1 cellular context compared by ENCODE assay signal in the genomic region with DNA sequence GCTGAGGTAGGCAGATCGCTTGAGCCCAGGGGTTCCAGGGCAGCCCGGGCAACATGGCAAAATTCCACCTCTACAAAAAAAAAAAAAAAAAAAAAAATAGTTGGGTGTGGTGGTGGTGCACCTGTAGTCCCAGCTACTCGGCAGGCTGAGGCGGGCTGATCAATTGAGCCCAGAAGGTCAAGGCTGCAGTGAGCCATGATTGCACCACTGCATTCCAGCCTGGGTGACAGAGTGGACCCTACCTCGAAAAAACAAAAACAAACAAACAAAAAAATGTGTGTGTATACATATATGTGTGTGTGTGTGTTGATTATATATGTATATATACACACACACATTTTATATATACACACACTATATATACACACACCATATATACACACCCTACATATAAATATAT.
TF ChIP-seq lines count a peak whose summit lies in the region.

No MANE protein-coding gene starts in this region.

TF ChIP-seq in HepG2, 621 proteins besides CTCF, POLR2A, EP300 and RAD21 (continued from another document and continues in another):
- no peak for TF ChIP-seq SRSF9 (IDR thresholded peaks at IDR 0.05; ENCODE audit: borderline replicate concordance, insufficient read depth, low read depth, low read length, poor library complexity, severe bottlenecking)
- TF ChIP-seq KAT2B (IDR thresholded peaks at IDR 0.05; ENCODE audit: borderline replicate concordance, low read depth, low read length), result no peak
- TF ChIP-seq, protein P1, sequence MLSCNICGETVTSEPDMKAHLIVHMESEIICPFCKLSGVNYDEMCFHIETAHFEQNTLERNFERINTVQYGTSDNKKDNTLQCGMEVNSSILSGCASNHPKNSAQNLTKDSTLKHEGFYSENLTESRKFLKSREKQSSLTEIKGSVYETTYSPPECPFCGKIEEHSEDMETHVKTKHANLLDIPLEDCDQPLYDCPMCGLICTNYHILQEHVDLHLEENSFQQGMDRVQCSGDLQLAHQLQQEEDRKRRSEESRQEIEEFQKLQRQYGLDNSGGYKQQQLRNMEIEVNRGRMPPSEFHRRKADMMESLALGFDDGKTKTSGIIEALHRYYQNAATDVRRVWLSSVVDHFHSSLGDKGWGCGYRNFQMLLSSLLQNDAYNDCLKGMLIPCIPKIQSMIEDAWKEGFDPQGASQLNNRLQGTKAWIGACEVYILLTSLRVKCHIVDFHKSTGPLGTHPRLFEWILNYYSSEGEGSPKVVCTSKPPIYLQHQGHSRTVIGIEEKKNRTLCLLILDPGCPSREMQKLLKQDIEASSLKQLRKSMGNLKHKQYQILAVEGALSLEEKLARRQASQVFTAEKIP (CRISPR knock-in tag; IDR thresholded peaks at IDR 0.05; ENCODE audit: borderline replicate concordance), result no peak
- no peak for TF ChIP-seq ZNF20 (CRISPR knock-in tag; IDR thresholded peaks at IDR 0.05)
- 0 out of 2 replicates have a peak, but pooled peaks have one; percentile 66 for TF ChIP-seq MTA1 (CRISPR knock-in tag; IDR thresholded peaks at IDR 0.05; ENCODE audit: borderline replicate concordance)
- TF ChIP-seq ZNF24 (IDR thresholded peaks at IDR 0.05), result no peak
- TF ChIP-seq ZNF775 (CRISPR knock-in tag; IDR thresholded peaks at IDR 0.05; ENCODE audit: borderline replicate concordance), result no peak
- TF ChIP-seq SRY (CRISPR knock-in tag; IDR thresholded peaks at IDR 0.05), result no peak
- no peak for TF ChIP-seq ZNF34 (CRISPR knock-in tag; IDR thresholded peaks at IDR 0.05; ENCODE audit: borderline replicate concordance)
- no peak for TF ChIP-seq PHF5A (CRISPR knock-in tag; IDR thresholded peaks at IDR 0.05; ENCODE audit: low read depth, unreplicated experiment)
- TF ChIP-seq TBL1XR1 (IDR thresholded peaks at IDR 0.05; ENCODE audit: borderline replicate concordance, low read length, partially characterized antibody), result no peak
- TF ChIP-seq NR2F2 (IDR thresholded peaks at IDR 0.05; ENCODE audit: borderline replicate concordance, low read depth), result peak; percentile 68; the same call in 1 of the 2 replicates
- TF ChIP-seq ELF3 (CRISPR knock-in tag; IDR thresholded peaks at IDR 0.05), result no peak
- TF ChIP-seq ZNF572 (CRISPR knock-in tag; IDR thresholded peaks at IDR 0.05), result no peak
- TF ChIP-seq ZNF552 (CRISPR knock-in tag; IDR thresholded peaks at IDR 0.05; ENCODE audit: borderline replicate concordance), result no peak
- TF ChIP-seq ZC3H4 (CRISPR knock-in tag; IDR thresholded peaks at IDR 0.05; ENCODE audit: borderline replicate concordance), result no peak
- TF ChIP-seq FOXJ3 (CRISPR knock-in tag; IDR thresholded peaks at IDR 0.05; ENCODE audit: borderline replicate concordance), result peak; percentile 60; the same call in 1 of the 2 replicates
- TF ChIP-seq, protein P2, sequence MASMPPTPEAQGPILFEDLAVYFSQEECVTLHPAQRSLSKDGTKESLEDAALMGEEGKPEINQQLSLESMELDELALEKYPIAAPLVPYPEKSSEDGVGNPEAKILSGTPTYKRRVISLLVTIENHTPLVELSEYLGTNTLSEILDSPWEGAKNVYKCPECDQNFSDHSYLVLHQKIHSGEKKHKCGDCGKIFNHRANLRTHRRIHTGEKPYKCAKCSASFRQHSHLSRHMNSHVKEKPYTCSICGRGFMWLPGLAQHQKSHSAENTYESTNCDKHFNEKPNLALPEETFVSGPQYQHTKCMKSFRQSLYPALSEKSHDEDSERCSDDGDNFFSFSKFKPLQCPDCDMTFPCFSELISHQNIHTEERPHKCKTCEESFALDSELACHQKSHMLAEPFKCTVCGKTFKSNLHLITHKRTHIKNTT (CRISPR knock-in tag; IDR thresholded peaks at IDR 0.05), result no peak
- peak; percentile 98 for TF ChIP-seq TEAD3 (CRISPR knock-in tag; optimal IDR thresholded peaks at IDR 0.05; ENCODE audit: borderline replicate concordance)
- no peak for TF ChIP-seq EED (CRISPR knock-in tag; IDR thresholded peaks at IDR 0.05)
- TF ChIP-seq ZKSCAN8 (CRISPR knock-in tag; IDR thresholded peaks at IDR 0.05; ENCODE audit: borderline replicate concordance), result no peak
- TF ChIP-seq NPAS2 (CRISPR knock-in tag; IDR thresholded peaks at IDR 0.05; ENCODE audit: borderline replicate concordance), result no peak
- no peak for TF ChIP-seq ZC3H13 (CRISPR knock-in tag; IDR thresholded peaks at IDR 0.05)
- TF ChIP-seq, protein P3, sequence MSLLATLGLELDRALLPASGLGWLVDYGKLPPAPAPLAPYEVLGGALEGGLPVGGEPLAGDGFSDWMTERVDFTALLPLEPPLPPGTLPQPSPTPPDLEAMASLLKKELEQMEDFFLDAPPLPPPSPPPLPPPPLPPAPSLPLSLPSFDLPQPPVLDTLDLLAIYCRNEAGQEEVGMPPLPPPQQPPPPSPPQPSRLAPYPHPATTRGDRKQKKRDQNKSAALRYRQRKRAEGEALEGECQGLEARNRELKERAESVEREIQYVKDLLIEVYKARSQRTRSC (CRISPR knock-in tag; IDR thresholded peaks at IDR 0.05; ENCODE audit: low read depth), result no peak
- no peak for TF ChIP-seq AGO1 (IDR thresholded peaks at IDR 0.05; ENCODE audit: low read depth, low read length, poor library complexity, severe bottlenecking)
- TF ChIP-seq, protein P4, sequence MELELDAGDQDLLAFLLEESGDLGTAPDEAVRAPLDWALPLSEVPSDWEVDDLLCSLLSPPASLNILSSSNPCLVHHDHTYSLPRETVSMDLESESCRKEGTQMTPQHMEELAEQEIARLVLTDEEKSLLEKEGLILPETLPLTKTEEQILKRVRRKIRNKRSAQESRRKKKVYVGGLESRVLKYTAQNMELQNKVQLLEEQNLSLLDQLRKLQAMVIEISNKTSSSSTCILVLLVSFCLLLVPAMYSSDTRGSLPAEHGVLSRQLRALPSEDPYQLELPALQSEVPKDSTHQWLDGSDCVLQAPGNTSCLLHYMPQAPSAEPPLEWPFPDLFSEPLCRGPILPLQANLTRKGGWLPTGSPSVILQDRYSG (CRISPR knock-in tag; IDR thresholded peaks at IDR 0.05), result no peak
- TF ChIP-seq KLF11 (CRISPR knock-in tag; IDR thresholded peaks at IDR 0.05), result no peak
- TF ChIP-seq, protein P5, sequence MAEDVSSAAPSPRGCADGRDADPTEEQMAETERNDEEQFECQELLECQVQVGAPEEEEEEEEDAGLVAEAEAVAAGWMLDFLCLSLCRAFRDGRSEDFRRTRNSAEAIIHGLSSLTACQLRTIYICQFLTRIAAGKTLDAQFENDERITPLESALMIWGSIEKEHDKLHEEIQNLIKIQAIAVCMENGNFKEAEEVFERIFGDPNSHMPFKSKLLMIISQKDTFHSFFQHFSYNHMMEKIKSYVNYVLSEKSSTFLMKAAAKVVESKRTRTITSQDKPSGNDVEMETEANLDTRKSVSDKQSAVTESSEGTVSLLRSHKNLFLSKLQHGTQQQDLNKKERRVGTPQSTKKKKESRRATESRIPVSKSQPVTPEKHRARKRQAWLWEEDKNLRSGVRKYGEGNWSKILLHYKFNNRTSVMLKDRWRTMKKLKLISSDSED (CRISPR knock-in tag; IDR thresholded peaks at IDR 0.05), result no peak
- TF ChIP-seq ZNF781 (CRISPR knock-in tag; IDR thresholded peaks at IDR 0.05; ENCODE audit: borderline replicate concordance, not compliant biosample characterization), result no peak
- TF ChIP-seq KMT2B (CRISPR knock-in tag; IDR thresholded peaks at IDR 0.05), result no peak
- no peak for TF ChIP-seq HOXA9 (CRISPR knock-in tag; IDR thresholded peaks at IDR 0.05; ENCODE audit: borderline replicate concordance)
- peak; percentile 60; the same call in 1 of the 2 replicates for TF ChIP-seq KLF12 (CRISPR knock-in tag; IDR thresholded peaks at IDR 0.05; ENCODE audit: borderline replicate concordance)
- TF ChIP-seq ZNF543 (CRISPR knock-in tag; IDR thresholded peaks at IDR 0.05), result no peak
- 0 out of 2 replicates have a peak, but pooled peaks have one; percentile 69 for TF ChIP-seq FOXK1 (CRISPR knock-in tag; IDR thresholded peaks at IDR 0.05; ENCODE audit: borderline replicate concordance, low read depth)
- no peak for TF ChIP-seq TP53 (CRISPR knock-in tag; conservative IDR thresholded peaks at IDR 0.05)
- no peak for TF ChIP-seq BRD4 (CRISPR knock-in tag; IDR thresholded peaks at IDR 0.05)
- no peak for TF ChIP-seq HCFC1 (IDR thresholded peaks at IDR 0.05; ENCODE audit: low read depth, low read length)
- TF ChIP-seq ZSCAN21 (CRISPR knock-in tag; IDR thresholded peaks at IDR 0.05; ENCODE audit: borderline replicate concordance), result no peak
- TF ChIP-seq ZNF317 (CRISPR knock-in tag; IDR thresholded peaks at IDR 0.05), result no peak
- no peak for TF ChIP-seq SUZ12 (IDR thresholded peaks at IDR 0.05; ENCODE audit: low read depth, low read length)
- no peak for TF ChIP-seq ZNF614 (CRISPR knock-in tag; IDR thresholded peaks at IDR 0.05; ENCODE audit: borderline replicate concordance)
- peak; percentile 78 for TF ChIP-seq TRIM24 (CRISPR knock-in tag; IDR thresholded peaks at IDR 0.05)
- peak; percentile 37; the same call in 1 of the 2 replicates for TF ChIP-seq SAP130 (CRISPR knock-in tag; IDR thresholded peaks at IDR 0.05; ENCODE audit: low read depth)
- no peak for TF ChIP-seq TEAD2 (CRISPR knock-in tag; IDR thresholded peaks at IDR 0.05)
- no peak for TF ChIP-seq FLYWCH1 (CRISPR knock-in tag; IDR thresholded peaks at IDR 0.05)
- TF ChIP-seq, protein P6, sequence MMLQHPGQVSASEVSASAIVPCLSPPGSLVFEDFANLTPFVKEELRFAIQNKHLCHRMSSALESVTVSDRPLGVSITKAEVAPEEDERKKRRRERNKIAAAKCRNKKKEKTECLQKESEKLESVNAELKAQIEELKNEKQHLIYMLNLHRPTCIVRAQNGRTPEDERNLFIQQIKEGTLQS (CRISPR knock-in tag; IDR thresholded peaks at IDR 0.05), result no peak
- TF ChIP-seq, protein P7, sequence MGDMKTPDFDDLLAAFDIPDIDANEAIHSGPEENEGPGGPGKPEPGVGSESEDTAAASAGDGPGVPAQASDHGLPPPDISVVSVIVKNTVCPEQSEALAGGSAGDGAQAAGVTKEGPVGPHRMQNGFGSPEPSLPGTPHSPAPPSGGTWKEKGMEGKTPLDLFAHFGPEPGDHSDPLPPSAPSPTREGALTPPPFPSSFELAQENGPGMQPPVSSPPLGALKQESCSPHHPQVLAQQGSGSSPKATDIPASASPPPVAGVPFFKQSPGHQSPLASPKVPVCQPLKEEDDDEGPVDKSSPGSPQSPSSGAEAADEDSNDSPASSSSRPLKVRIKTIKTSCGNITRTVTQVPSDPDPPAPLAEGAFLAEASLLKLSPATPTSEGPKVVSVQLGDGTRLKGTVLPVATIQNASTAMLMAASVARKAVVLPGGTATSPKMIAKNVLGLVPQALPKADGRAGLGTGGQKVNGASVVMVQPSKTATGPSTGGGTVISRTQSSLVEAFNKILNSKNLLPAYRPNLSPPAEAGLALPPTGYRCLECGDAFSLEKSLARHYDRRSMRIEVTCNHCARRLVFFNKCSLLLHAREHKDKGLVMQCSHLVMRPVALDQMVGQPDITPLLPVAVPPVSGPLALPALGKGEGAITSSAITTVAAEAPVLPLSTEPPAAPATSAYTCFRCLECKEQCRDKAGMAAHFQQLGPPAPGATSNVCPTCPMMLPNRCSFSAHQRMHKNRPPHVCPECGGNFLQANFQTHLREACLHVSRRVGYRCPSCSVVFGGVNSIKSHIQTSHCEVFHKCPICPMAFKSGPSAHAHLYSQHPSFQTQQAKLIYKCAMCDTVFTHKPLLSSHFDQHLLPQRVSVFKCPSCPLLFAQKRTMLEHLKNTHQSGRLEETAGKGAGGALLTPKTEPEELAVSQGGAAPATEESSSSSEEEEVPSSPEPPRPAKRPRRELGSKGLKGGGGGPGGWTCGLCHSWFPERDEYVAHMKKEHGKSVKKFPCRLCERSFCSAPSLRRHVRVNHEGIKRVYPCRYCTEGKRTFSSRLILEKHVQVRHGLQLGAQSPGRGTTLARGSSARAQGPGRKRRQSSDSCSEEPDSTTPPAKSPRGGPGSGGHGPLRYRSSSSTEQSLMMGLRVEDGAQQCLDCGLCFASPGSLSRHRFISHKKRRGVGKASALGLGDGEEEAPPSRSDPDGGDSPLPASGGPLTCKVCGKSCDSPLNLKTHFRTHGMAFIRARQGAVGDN (CRISPR knock-in tag; IDR thresholded peaks at IDR 0.05), result peak; percentile 29; the same call in 1 of the 2 replicates
- no peak for TF ChIP-seq ZNF333 (CRISPR knock-in tag; IDR thresholded peaks at IDR 0.05; ENCODE audit: borderline replicate concordance)
- TF ChIP-seq, protein P8, sequence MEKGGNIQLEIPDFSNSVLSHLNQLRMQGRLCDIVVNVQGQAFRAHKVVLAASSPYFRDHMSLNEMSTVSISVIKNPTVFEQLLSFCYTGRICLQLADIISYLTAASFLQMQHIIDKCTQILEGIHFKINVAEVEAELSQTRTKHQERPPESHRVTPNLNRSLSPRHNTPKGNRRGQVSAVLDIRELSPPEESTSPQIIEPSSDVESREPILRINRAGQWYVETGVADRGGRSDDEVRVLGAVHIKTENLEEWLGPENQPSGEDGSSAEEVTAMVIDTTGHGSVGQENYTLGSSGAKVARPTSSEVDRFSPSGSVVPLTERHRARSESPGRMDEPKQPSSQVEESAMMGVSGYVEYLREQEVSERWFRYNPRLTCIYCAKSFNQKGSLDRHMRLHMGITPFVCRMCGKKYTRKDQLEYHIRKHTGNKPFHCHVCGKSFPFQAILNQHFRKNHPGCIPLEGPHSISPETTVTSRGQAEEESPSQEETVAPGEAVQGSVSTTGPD (CRISPR knock-in tag; IDR thresholded peaks at IDR 0.05), result no peak
- TF ChIP-seq, protein P9, sequence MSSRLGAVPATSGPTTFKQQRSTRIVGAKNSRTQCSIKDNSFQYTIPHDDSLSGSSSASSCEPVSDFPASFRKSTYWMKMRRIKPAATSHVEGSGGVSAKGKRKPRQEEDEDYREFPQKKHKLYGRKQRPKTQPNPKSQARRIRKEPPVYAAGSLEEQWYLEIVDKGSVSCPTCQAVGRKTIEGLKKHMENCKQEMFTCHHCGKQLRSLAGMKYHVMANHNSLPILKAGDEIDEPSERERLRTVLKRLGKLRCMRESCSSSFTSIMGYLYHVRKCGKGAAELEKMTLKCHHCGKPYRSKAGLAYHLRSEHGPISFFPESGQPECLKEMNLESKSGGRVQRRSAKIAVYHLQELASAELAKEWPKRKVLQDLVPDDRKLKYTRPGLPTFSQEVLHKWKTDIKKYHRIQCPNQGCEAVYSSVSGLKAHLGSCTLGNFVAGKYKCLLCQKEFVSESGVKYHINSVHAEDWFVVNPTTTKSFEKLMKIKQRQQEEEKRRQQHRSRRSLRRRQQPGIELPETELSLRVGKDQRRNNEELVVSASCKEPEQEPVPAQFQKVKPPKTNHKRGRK (CRISPR knock-in tag; IDR thresholded peaks at IDR 0.05), result no peak
- no peak for TF ChIP-seq ZNF570 (CRISPR knock-in tag; IDR thresholded peaks at IDR 0.05; ENCODE audit: borderline replicate concordance)
- no peak for TF ChIP-seq MZF1 (CRISPR knock-in tag; IDR thresholded peaks at IDR 0.05; ENCODE audit: borderline replicate concordance)
- TF ChIP-seq ELF4 (CRISPR knock-in tag; IDR thresholded peaks at IDR 0.05; ENCODE audit: borderline replicate concordance), result no peak
- TF ChIP-seq HMG20A (CRISPR knock-in tag; IDR thresholded peaks at IDR 0.05; ENCODE audit: borderline replicate concordance), result peak; percentile 78; the same call in 1 of the 2 replicates
- TF ChIP-seq SP5 (CRISPR knock-in tag; IDR thresholded peaks at IDR 0.05; ENCODE audit: borderline replicate concordance, low read depth), result no peak
- TF ChIP-seq, protein P10, sequence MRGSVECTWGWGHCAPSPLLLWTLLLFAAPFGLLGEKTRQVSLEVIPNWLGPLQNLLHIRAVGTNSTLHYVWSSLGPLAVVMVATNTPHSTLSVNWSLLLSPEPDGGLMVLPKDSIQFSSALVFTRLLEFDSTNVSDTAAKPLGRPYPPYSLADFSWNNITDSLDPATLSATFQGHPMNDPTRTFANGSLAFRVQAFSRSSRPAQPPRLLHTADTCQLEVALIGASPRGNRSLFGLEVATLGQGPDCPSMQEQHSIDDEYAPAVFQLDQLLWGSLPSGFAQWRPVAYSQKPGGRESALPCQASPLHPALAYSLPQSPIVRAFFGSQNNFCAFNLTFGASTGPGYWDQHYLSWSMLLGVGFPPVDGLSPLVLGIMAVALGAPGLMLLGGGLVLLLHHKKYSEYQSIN (CRISPR knock-in tag; IDR thresholded peaks at IDR 0.05; ENCODE audit: borderline replicate concordance), result no peak
- no peak for TF ChIP-seq TMF1 (CRISPR knock-in tag; IDR thresholded peaks at IDR 0.05; ENCODE audit: low read depth)
- no peak for TF ChIP-seq EHMT2 (IDR thresholded peaks at IDR 0.05; ENCODE audit: borderline replicate concordance, low read depth, low read length)
